In genomic region chr3:113685956-113686721, GRCh38 we compare ENCODE assay signal across 1 cellular context.
TF ChIP-seq lines count a peak whose summit lies in the region.

No MANE protein-coding gene starts in this region.

TF ChIP-seq in HepG2, 621 proteins besides CTCF, POLR2A, EP300 and RAD21 (continued from another document and continues in another):
- peak; percentile 60 for TF ChIP-seq ZGPAT (CRISPR knock-in tag; IDR thresholded peaks at IDR 0.05)
- TF ChIP-seq ZNF383 (CRISPR knock-in tag; IDR thresholded peaks at IDR 0.05; ENCODE audit: borderline replicate concordance) = no peak
- TF ChIP-seq IKZF5 (CRISPR knock-in tag; IDR thresholded peaks at IDR 0.05) = 0 out of 2 replicates have a peak, but pooled peaks have one; percentile 35
- TF ChIP-seq CREM (IDR thresholded peaks at IDR 0.05) = no peak
- no peak for TF ChIP-seq CREM (CRISPR knock-in tag; IDR thresholded peaks at IDR 0.05)
- no peak for TF ChIP-seq ZSCAN20 (CRISPR knock-in tag; IDR thresholded peaks at IDR 0.05; ENCODE audit: borderline replicate concordance)
- TF ChIP-seq ZNF646 (CRISPR knock-in tag; IDR thresholded peaks at IDR 0.05) = no peak
- no peak for TF ChIP-seq HCFC1 (IDR thresholded peaks at IDR 0.05; ENCODE audit: low read depth, low read length)
- no peak for TF ChIP-seq ETS1 (CRISPR knock-in tag; IDR thresholded peaks at IDR 0.05)
- no peak for TF ChIP-seq ZNF572 (CRISPR knock-in tag; IDR thresholded peaks at IDR 0.05)
- TF ChIP-seq ZNF280D (CRISPR knock-in tag; IDR thresholded peaks at IDR 0.05) = peak; percentile 60; the same call in 1 of the 2 replicates
- no peak for TF ChIP-seq ZNF550 (CRISPR knock-in tag; IDR thresholded peaks at IDR 0.05; ENCODE audit: borderline replicate concordance)
- TF ChIP-seq ZNF713 (CRISPR knock-in tag; IDR thresholded peaks at IDR 0.05) = no peak
- no peak for TF ChIP-seq DMTF1 (CRISPR knock-in tag; IDR thresholded peaks at IDR 0.05)
- no peak for TF ChIP-seq CBX1 (IDR thresholded peaks at IDR 0.05; ENCODE audit: low read depth)
- TF ChIP-seq NCOA5 (CRISPR knock-in tag; IDR thresholded peaks at IDR 0.05) = no peak
- TF ChIP-seq ZNF142 (CRISPR knock-in tag; IDR thresholded peaks at IDR 0.05) = no peak
- no peak for TF ChIP-seq MXD1 (CRISPR knock-in tag; IDR thresholded peaks at IDR 0.05)
